ENCODE assay signal across 8 cellular contexts in the genomic region with DNA sequence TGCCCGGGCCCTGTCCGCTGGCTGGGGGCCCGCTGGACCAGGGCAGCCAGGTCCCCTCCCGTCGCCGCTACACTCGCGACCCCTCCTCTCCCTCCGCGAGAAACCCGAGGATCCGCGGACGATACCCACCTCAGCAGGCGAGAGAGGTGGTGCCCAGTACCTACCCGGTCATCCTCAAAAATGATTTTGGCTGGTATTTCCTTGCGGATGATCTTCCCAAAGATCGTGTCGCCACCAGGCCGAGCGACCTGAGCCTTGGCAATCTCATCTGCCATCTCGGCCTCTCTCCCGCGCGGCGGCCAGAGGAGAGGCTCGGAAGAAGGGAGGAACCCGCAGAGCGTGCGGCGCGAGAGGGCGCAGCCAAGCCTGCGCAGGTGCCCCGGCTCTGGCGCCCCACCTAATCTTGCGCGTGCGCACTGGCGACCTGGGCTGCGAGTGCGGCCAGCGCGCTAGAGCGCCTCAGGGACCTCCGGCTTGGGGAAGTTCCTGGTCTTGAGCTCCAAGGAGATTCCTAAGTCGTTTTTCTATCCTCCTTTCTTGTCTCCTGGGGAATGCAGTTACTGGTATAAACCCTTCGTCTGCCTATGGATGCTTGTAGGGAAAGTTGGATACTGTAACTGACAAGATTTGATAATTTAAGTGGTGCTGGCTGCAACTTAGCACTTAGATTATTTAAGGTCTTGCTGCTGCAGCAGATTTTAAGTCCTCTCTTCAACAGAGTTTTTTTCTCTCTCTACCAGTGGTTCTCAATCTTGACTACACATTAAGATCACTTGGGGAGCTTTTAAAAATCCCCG. TPM values are rescaled to one million over a fixed set of nuclear protein-coding genes. Genes with fewer than 3 reads are reported as not detected.
DNase-seq lines count a peak whose midpoint lies in the region; ATAC-seq and TF ChIP-seq lines count a peak whose summit lies in the region.

Gene HINT1 (minus strand): TSS at position 326 of the 797 bp plus-strand sequence. CDS start 51 bp downstream, at position 275.

- CTCF ChIA-PET in WTC11 (lab: Charles Lee) = interaction anchor here (0.7 to 1.0 kb wide), 3 partner anchors 159 to 258 kb away, joined by 3 to 7 read pairs (median 3); no protein-coding TSS in a partner anchor

- peaks cover 3% of the 10 kb centered on the region; the same call in 1 of the 2 replicates for H3K9me3 Mint-ChIP-seq in WTC11

- POLR2A ChIA-PET in WTC11 (lab: Charles Lee) = interaction anchor here (0.6 to 1.0 kb wide), 4 partner anchors 16 to 101 kb away, joined by 3 to 6 read pairs (median 4); partner anchors contain the start of gene CDC42SE2

- peaks cover 23% of the 10 kb centered on the region for H3K36me3 Mint-ChIP-seq in WTC11

- H3K4me1 Mint-ChIP-seq in WTC11 = peaks cover 30% of the 10 kb centered on the region

- TF ChIP-seq CTCF in WTC11 (IDR thresholded peaks at IDR 0.05) (no peak), cardiac fibroblast (IDR thresholded peaks at IDR 0.05; ENCODE audit: low read depth, low read length) (no peak)

- no peaks in the 10 kb centered on the region for H3K27me3 Mint-ChIP-seq in WTC11 (ENCODE audit: low read depth)

- H3K4me3 ChIP-seq in cardiac fibroblast (replicated peaks in 1 of 2; ENCODE audit: low read depth in 2 of 2, low read length in 2 of 2) = peak within 1 kb of the TSS; percentile 76 to 83

- H3K27ac Mint-ChIP-seq in WTC11 = peak within 1 kb of the TSS; percentile 95

- H3K4me3 Mint-ChIP-seq in WTC11 = peak within 1 kb of the TSS; percentile 94

- peak; percentile 96 for DNase-seq in AG08395 (ENCODE audit: low spot score)
- peak; percentile 93 for DNase-seq in NCI-H2227 (lab: John Stamatoyannopoulos, UW; ENCODE audit: unreplicated experiment)
- DNase-seq in WTC11 (ENCODE audit: low spot score) = peak; percentile 95
- DNase-seq in cardiac fibroblast (ENCODE audit: low read depth in 2 of 2) = peak; percentile 87 to 89
- peak; percentile 92 for DNase-seq in inferior parietal cortex (ENCODE audit: extremely low spot score)
- DNase-seq in stimulated activated CD4-positive, alpha-beta T cell treated with anti-CD3 and anti-CD28 coated beads, Interleukin-12 subunit alpha, Interleukin-12 subunit beta, amount 100 ng/mL, for 4 hours = peak; percentile 94

- ATAC-seq in GM18907 (IDR thresholded peaks at IDR 0.05; ENCODE audit: unreplicated experiment) (peak; percentile 87), HG03159 (IDR thresholded peaks at IDR 0.05; ENCODE audit: unreplicated experiment) (peak; percentile 81), WTC11 (peak; percentile 93)

TF ChIP-seq in WTC11, 78 proteins besides CTCF, POLR2A, EP300 and RAD21 (continues in another document):
- peak; percentile 52; the same call in 1 of the 2 replicates for TF ChIP-seq ZNF121 (CRISPR knock-in tag; IDR thresholded peaks at IDR 0.05)
- TF ChIP-seq, protein P1, sequence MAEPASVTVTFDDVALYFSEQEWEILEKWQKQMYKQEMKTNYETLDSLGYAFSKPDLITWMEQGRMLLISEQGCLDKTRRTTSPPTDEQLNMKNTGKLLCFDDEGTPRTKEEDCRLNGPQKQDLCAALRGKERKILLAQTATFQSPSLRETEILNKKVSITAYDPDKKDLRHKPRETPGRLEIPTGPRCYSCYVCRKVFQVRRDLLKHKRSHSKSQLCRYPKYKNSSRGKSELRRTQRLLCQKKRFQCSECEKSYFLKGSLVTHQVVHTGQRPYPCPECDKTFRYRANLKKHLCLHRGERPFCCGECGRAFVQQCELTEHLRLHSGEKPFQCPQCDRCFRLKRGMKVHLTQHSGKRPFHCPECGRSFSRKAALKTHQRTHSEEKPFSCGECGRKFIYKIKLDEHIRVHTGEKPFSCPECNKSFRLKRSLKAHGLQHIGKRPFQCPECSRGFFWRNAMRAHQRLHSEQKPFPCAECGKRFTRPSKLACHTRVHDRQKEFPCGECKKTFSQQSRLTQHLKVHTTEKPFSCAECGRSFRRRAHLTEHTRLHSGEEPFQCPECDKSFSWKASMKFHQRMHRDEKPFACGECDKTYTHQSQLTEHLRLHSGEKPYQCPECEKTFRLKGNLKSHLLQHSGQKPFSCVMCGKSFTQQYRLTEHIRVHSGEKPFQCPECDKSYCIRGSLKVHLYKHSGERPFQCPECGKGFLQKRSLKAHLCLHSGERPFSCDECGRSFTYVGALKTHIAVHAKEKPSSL (CRISPR knock-in tag; conservative IDR thresholded peaks at IDR 0.05) = no peak
- TF ChIP-seq, protein P2, sequence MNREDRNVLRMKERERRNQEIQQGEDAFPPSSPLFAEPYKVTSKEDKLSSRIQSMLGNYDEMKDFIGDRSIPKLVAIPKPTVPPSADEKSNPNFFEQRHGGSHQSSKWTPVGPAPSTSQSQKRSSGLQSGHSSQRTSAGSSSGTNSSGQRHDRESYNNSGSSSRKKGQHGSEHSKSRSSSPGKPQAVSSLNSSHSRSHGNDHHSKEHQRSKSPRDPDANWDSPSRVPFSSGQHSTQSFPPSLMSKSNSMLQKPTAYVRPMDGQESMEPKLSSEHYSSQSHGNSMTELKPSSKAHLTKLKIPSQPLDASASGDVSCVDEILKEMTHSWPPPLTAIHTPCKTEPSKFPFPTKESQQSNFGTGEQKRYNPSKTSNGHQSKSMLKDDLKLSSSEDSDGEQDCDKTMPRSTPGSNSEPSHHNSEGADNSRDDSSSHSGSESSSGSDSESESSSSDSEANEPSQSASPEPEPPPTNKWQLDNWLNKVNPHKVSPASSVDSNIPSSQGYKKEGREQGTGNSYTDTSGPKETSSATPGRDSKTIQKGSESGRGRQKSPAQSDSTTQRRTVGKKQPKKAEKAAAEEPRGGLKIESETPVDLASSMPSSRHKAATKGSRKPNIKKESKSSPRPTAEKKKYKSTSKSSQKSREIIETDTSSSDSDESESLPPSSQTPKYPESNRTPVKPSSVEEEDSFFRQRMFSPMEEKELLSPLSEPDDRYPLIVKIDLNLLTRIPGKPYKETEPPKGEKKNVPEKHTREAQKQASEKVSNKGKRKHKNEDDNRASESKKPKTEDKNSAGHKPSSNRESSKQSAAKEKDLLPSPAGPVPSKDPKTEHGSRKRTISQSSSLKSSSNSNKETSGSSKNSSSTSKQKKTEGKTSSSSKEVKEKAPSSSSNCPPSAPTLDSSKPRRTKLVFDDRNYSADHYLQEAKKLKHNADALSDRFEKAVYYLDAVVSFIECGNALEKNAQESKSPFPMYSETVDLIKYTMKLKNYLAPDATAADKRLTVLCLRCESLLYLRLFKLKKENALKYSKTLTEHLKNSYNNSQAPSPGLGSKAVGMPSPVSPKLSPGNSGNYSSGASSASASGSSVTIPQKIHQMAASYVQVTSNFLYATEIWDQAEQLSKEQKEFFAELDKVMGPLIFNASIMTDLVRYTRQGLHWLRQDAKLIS (CRISPR knock-in tag; IDR thresholded peaks at IDR 0.05; ENCODE audit: borderline replicate concordance) = no peak
- peak; percentile 11; the same call in 1 of the 2 replicates for TF ChIP-seq JUN (CRISPR knock-in tag; IDR thresholded peaks at IDR 0.05)
- TF ChIP-seq USF2 (CRISPR knock-in tag; IDR thresholded peaks at IDR 0.05) = no peak
- no peak for TF ChIP-seq CBFB (CRISPR knock-in tag; IDR thresholded peaks at IDR 0.05; ENCODE audit: low read depth)
- no peak for TF ChIP-seq GRHL2 (CRISPR knock-in tag; IDR thresholded peaks at IDR 0.05; ENCODE audit: insufficient replicate concordance, severe bottlenecking)
- no peak for TF ChIP-seq PRDM15 (CRISPR knock-in tag; IDR thresholded peaks at IDR 0.05)
- peak; percentile 44; the same call in 1 of the 2 replicates for TF ChIP-seq NFE2L1 (CRISPR knock-in tag; IDR thresholded peaks at IDR 0.05)
- no peak; the same call in 1 of the 2 replicates for TF ChIP-seq SMAD3 (CRISPR knock-in tag; IDR thresholded peaks at IDR 0.05; ENCODE audit: borderline replicate concordance)
- TF ChIP-seq SMAD4 (CRISPR knock-in tag; IDR thresholded peaks at IDR 0.05) = no peak
- no peak for TF ChIP-seq ZNF416 (CRISPR knock-in tag; IDR thresholded peaks at IDR 0.05)
- no peak for TF ChIP-seq CREM (CRISPR knock-in tag; IDR thresholded peaks at IDR 0.05)

RNA-seq across cellular contexts. Expression of gene HINT1, which starts in this region (rescaled TPM):
- total RNA-seq in WTC11 (2021) = 197 to 200 TPM (median 198 TPM) in 3 replicates

Comparison
In these comparisons a context has a peak if more than half of its experiments do, and no peak if none do; other contexts are left out.
1. Peak in every context shown above with its lines: DNase-seq, ATAC-seq and H3K4me3 ChIP-seq.